Comparison of ENCODE assay signal across 10 cellular contexts in the genomic region with DNA sequence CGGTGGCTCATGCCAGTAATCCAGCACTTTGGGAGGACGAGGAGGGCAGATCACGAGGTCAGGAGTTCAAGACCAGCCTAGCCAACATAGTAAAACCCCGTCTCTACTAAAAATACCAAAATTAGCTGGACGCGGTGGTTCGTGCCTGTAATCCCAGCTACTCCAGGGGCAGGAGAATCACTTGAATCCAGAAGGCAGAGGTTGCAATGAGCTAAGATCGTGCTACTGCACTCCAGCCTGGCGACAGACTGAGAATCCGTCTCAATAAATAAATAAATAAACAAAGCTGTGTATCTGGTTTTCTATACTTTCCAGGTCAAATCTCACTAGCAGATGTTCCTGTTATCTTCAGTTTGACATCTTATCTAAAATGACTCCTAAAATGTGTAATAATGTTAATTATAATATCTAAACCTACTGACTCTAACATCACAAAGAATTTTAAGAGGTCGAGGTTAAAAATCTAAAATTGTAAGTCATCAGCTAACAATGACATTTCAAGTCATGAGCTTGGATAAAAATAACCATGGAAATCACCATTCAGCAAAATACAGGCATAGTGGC. TPM values are rescaled to one million over a fixed set of nuclear protein-coding genes. Genes with fewer than 3 reads are reported as not detected.
DNase-seq lines count a peak whose midpoint lies in the region; ATAC-seq and TF ChIP-seq lines count a peak whose summit lies in the region.
"Had no signal": no experiment of that assay in that cellular context is flagged by ENCODE, and none has a peak within 500 bp of the region (broad histone marks: within the 10 kb centered on the region; RNA-seq: fewer than 3 reads in every experiment).

No MANE protein-coding gene starts in this region.

- no peak for TF ChIP-seq CTCF in Caco-2 (IDR thresholded peaks at IDR 0.05; ENCODE audit: insufficient read depth in 1 of 2, low read depth in 1 of 2, low read length in 1 of 2, severe bottlenecking in 1 of 2, unreplicated experiment in 1 of 2)
- no peak for TF ChIP-seq CTCF in NB4 (IDR thresholded peaks at IDR 0.05; ENCODE audit: low read depth, low read length)
- no peak for TF ChIP-seq CTCF in endothelial cell (IDR thresholded peaks at IDR 0.05; ENCODE audit: unreplicated experiment)
- TF ChIP-seq CTCF in neutrophil (IDR thresholded peaks at IDR 0.05), result no peak
- TF ChIP-seq CTCF in mucosa of descending colon (IDR thresholded peaks at IDR 0.05), result no peak

- intact Hi-C loops in Caco-2 (cut with micrococcal nuclease; ENCODE audit: unreplicated experiment), result no loop called here
- intact Hi-C loops in mucosa of descending colon (cut with DNase I, micrococcal nuclease), result loop anchor here in 1 of 2 donors (10.0 kb wide), 1 partner anchor 144 kb away; the partner anchor contains the start of genes PPP2R3C and PRORP

- H3K27me3 Mint-ChIP-seq in Caco-2 (ENCODE audit: insufficient read depth, unreplicated experiment) (no peaks in the 10 kb centered on the region), endothelial cell (ENCODE audit: unreplicated experiment) (peaks cover 2% of the 10 kb centered on the region)
- H3K27me3 Mint-ChIP-seq: IgD-negative memory B cell had no signal

- POLR2A ChIA-PET in Caco-2 (lab: Charles Lee), result interaction anchor here (0.5 to 3.9 kb wide), 5 partner anchors 21 to 459 kb away, joined by 3 to 35 read pairs (median 6); partner anchors contain the start of genes BAZ1A and FAM177A1

- ATAC-seq in GM21529 (IDR thresholded peaks at IDR 0.05; ENCODE audit: unreplicated experiment), result no peak
- ATAC-seq in mucosa of descending colon, result no peak

- peaks cover 10% of the 10 kb centered on the region for H3K36me3 Mint-ChIP-seq in Caco-2 (ENCODE audit: insufficient read depth, unreplicated experiment)
- H3K36me3 Mint-ChIP-seq in endothelial cell (ENCODE audit: low read depth, unreplicated experiment), result no peaks in the 10 kb centered on the region

- H3K4me3 ChIP-seq in Caco-2 (ENCODE audit: low read depth, low read length) (peak overlapping the region; percentile 58), NB4 (ENCODE audit: low read depth, low read length) (peak overlapping the region; percentile 92), neutrophil (ENCODE audit: low read depth in 1 of 2, low read length in 1 of 2) (peak overlapping the region; percentile 88 to 93), mucosa of descending colon (no peak overlapping the region)

- H3K36me3 ChIP-seq in Caco-2 (ENCODE audit: control insufficient read depth, insufficient read depth, low read length), result no peaks in the 10 kb centered on the region; the same call in 1 of the 2 replicates
- peaks cover 5% of the 10 kb centered on the region for H3K36me3 ChIP-seq in neutrophil
- no peaks in the 10 kb centered on the region for H3K36me3 ChIP-seq in mucosa of descending colon (ENCODE audit: low read depth)
- H3K36me3 ChIP-seq: uterus had no signal

- H3K27ac Mint-ChIP-seq in Caco-2 (ENCODE audit: unreplicated experiment) (no peak overlapping the region), endothelial cell (ENCODE audit: unreplicated experiment) (no peak overlapping the region)

- H3K9me3 ChIP-seq in Caco-2, result no peaks in the 10 kb centered on the region
- H3K9me3 ChIP-seq in neutrophil, result no peaks in the 10 kb centered on the region
- no peaks in the 10 kb centered on the region for H3K9me3 ChIP-seq in mucosa of descending colon
- H3K9me3 ChIP-seq: uterus had no signal

- H3K4me1 Mint-ChIP-seq in Caco-2 (ENCODE audit: low read depth, unreplicated experiment) (no peaks in the 10 kb centered on the region), endothelial cell (ENCODE audit: unreplicated experiment) (peaks cover 11% of the 10 kb centered on the region)

- BruUV-seq in Caco-2 (replicated peaks; lab: Mats Ljungman, UMichigan), result no TSS peak

- no peaks in the 10 kb centered on the region; the same call in 1 of the 2 replicates for H3K4me1 ChIP-seq in Caco-2
- peaks cover 44% of the 10 kb centered on the region in 2 experiments for H3K4me1 ChIP-seq in neutrophil (ENCODE audit: control insufficient read depth in 1 of 2, insufficient read depth in 1 of 2, low read depth in 1 of 2, low read length in 1 of 2)
- H3K4me1 ChIP-seq in mucosa of descending colon (ENCODE audit: low read depth), result peaks cover 21% of the 10 kb centered on the region

- no peak for DNase-seq in Caco-2
- no peak for DNase-seq in NB4 (ENCODE audit: low read depth)
- no peak for DNase-seq in endothelial cell (ENCODE audit: low spot score)
- DNase-seq in mucosa of descending colon, result no peak
- DNase-seq in NOMO-1 (lab: John Stamatoyannopoulos, UW; ENCODE audit: unreplicated experiment in 2 of 2), result no peak
- DNase-seq in effector CD4-positive, alpha-beta T cell, result no peak

- peak overlapping the region; percentile 96 for H3K27ac ChIP-seq in neutrophil

- H3K27me3 ChIP-seq in Caco-2 (replicated peaks; ENCODE audit: control insufficient read depth, insufficient read depth, low read length) (no peaks in the 10 kb centered on the region), neutrophil (no peaks in the 10 kb centered on the region)
- H3K27me3 ChIP-seq: uterus had no signal

- H3K4me3 Mint-ChIP-seq in Caco-2 (ENCODE audit: unreplicated experiment) (peak overlapping the region; percentile 34), endothelial cell (ENCODE audit: unreplicated experiment) (peak overlapping the region; percentile 15)

- no peak for TF ChIP-seq POLR2A in NB4 (IDR thresholded peaks at IDR 0.05; ENCODE audit: extremely low read depth, insufficient read length)

- no peaks in the 10 kb centered on the region for H3K9me3 Mint-ChIP-seq in Caco-2 (ENCODE audit: unreplicated experiment)
- H3K9me3 Mint-ChIP-seq in endothelial cell (ENCODE audit: unreplicated experiment), result no peaks in the 10 kb centered on the region
- H3K9me3 Mint-ChIP-seq: IgD-negative memory B cell had no signal

- CTCF ChIA-PET in Caco-2 (lab: Charles Lee), result interaction anchor here (0.6 to 1.4 kb wide), 2 partner anchors 21 to 49 kb away, joined by 6 read pairs; no protein-coding TSS in a partner anchor

RNA-seq across cellular contexts. Expression of gene SRP54, which starts 2.4 kb away (rescaled TPM):
- total RNA-seq in Caco-2 (2022) (80.0 and 84.5 TPM in 2 replicates), endothelial cell (ENCODE audit: unreplicated experiment) (47.7 TPM), mucosa of descending colon (10 to 100 TPM; 32.9 to 45.6 (median 40.6) TPM)
